12 cellular contexts compared by ENCODE assay signal in the genomic region with DNA sequence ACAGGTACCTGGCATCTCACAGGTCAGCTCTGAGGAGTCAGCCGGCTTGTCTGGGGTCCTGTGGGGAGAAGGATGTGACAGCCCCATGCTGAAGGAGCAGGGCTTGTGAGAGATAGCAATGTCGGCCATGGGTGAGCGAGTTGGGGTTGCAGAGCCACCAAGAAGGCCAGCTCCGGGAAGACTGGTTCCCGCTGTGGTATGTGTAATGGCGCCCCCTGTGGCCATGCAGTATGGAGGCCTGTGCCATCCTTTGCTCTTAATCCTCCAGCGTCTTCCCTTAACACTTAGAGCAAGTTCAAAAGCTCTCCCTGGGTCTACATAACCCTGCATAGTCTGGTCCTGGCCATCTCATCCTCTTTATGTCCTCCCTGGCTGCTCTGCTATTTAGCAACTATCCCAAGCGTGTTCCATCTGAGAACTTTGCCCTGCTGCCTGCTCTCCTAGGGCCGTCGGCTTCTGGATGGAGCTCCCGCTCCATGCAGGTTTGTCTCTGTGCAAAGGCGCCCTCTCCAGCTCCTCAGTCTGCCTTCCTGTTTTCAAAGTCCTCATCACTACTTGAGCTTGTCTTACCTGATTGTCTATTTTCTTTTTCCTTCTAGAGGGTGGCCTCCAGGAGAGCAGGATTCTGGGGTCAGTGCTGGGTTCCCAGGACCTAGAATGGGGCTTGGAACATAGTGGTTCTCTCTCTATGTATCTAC. TPM values are rescaled to one million over a fixed set of nuclear protein-coding genes. Genes with fewer than 3 reads are reported as not detected.
DNase-seq lines count a peak whose midpoint lies in the region; TF ChIP-seq lines count a peak whose summit lies in the region.
"Had no signal": no experiment of that assay in that cellular context is flagged by ENCODE, and none has a peak within 500 bp of the region (broad histone marks: within the 10 kb centered on the region; RNA-seq: fewer than 3 reads in every experiment).

No MANE protein-coding gene starts in this region.

- H3K9me3 Mint-ChIP-seq in MCF 10A (ENCODE audit: unreplicated experiment): peaks cover 7% of the 10 kb centered on the region

- no peaks in the 10 kb centered on the region for H3K27me3 ChIP-seq in mammary epithelial cell (ENCODE audit: insufficient read depth, low read length)
- no peaks in the 10 kb centered on the region for H3K27me3 ChIP-seq in Loucy (ENCODE audit: insufficient read depth, low read length, poor library complexity, severe bottlenecking)
- H3K27me3 ChIP-seq: vagina had no signal

- no peak overlapping the region for H3K4me3 Mint-ChIP-seq in MCF 10A (ENCODE audit: unreplicated experiment)

- H3K4me1 Mint-ChIP-seq in MCF 10A (ENCODE audit: insufficient read depth, unreplicated experiment): no peaks in the 10 kb centered on the region

- WGBS in mammary epithelial cell (ENCODE audit: low coverage, missing lambda C conversion rate): 65% methylated on average over 12 of the region's 12 CpGs

- TF ChIP-seq CTCF in MCF 10A (IDR thresholded peaks at IDR 0.05; ENCODE audit: unreplicated experiment) (peak; percentile 6), mammary epithelial cell (conservative IDR thresholded peaks at IDR 0.05 in 1 of 2, IDR thresholded peaks at IDR 0.05 in 1 of 2; ENCODE audit: extremely low read depth in 1 of 2, insufficient read depth in 1 of 2, low read depth in 1 of 2, low read length in 2 of 2) (peak in 1 of 2 donors; percentile 17), Loucy (conservative IDR thresholded peaks at IDR 0.05; ENCODE audit: low read length) (peak; percentile 54), foreskin fibroblast (IDR thresholded peaks at IDR 0.05; ENCODE audit: low read depth, low read length) (no peak)

- H3K9me3 ChIP-seq in mammary epithelial cell (replicated peaks; ENCODE audit: insufficient read depth, low read length): no peaks in the 10 kb centered on the region
- no peaks in the 10 kb centered on the region for H3K9me3 ChIP-seq in Loucy (ENCODE audit: insufficient read depth, low read depth, low read length)
- H3K9me3 ChIP-seq: esophagus squamous epithelium, vagina had no signal

- H3K36me3 ChIP-seq in mammary epithelial cell (ENCODE audit: insufficient read depth, low read length): no peaks in the 10 kb centered on the region
- H3K36me3 ChIP-seq in Loucy (ENCODE audit: insufficient read depth, low read length): no peaks in the 10 kb centered on the region
- H3K36me3 ChIP-seq: esophagus squamous epithelium, vagina had no signal

- H3K79me2 ChIP-seq in mammary epithelial cell (ENCODE audit: insufficient read depth, low read length) (no peaks in the 10 kb centered on the region), Loucy (ENCODE audit: insufficient read depth, low read length) (no peaks in the 10 kb centered on the region)

- H3K27me3 Mint-ChIP-seq in MCF 10A (ENCODE audit: insufficient read depth, unreplicated experiment): peaks cover 46% of the 10 kb centered on the region

- H3K36me3 Mint-ChIP-seq in MCF 10A (ENCODE audit: insufficient read depth, unreplicated experiment): no peaks in the 10 kb centered on the region

- DNase-seq in MCF 10A (ENCODE audit: unreplicated experiment): peak; percentile 9
- DNase-seq in mammary epithelial cell: no peak
- peak; percentile 4 for DNase-seq in cerebellar cortex (ENCODE audit: low spot score)
- DNase-seq in stimulated activated CD8-positive, alpha-beta memory T cell treated with anti-CD3 and anti-CD28 coated beads, Interleukin-2, amount 100 ng/mL, for 48 hours (ENCODE audit: low read depth in 2 of 2): peak; percentile 11 to 21
- no peak for DNase-seq in NCI-H2081 (lab: John Stamatoyannopoulos, UW)
- DNase-seq in amygdala (lab: John Stamatoyannopoulos, UW): no peak
- DNase-seq in foreskin fibroblast: no peak
- DNase-seq: esophagus squamous epithelium had no signal

- no peak overlapping the region for H3K4me3 ChIP-seq in mammary epithelial cell (replicated peaks in 1 of 3; ENCODE audit: insufficient read depth in 1 of 3, low read depth in 2 of 3, low read length in 3 of 3)
- no peak overlapping the region for H3K4me3 ChIP-seq in Loucy (ENCODE audit: low read length, poor library complexity, severe bottlenecking)
- no peak overlapping the region for H3K4me3 ChIP-seq in foreskin fibroblast (ENCODE audit: low read depth in 1 of 2, low read length in 2 of 2)
- H3K4me3 ChIP-seq: esophagus squamous epithelium, vagina had no signal

- H3K9me2 ChIP-seq in Loucy (replicated peaks; ENCODE audit: low read depth, low read length): no peaks in the 10 kb centered on the region

- H3F3A ChIP-seq in Loucy (ENCODE audit: low read depth): no peaks in the 10 kb centered on the region

- H2AFZ ChIP-seq in mammary epithelial cell (ENCODE audit: low read depth, low read length) (no peak overlapping the region), Loucy (ENCODE audit: low read length) (no peak overlapping the region)

- no peak overlapping the region for H3K27ac ChIP-seq in mammary epithelial cell (ENCODE audit: insufficient read depth, low read depth, low read length)
- H3K27ac ChIP-seq: esophagus squamous epithelium, vagina had no signal

- BruUV-seq in MCF 10A (replicated peaks; lab: Mats Ljungman, UMichigan) (no TSS peak), mammary epithelial cell (replicated peaks; lab: Mats Ljungman, UMichigan) (no TSS peak)

- intact Hi-C loops in MCF 10A (cut with micrococcal nuclease): no loop called here
- intact Hi-C loops in mammary epithelial cell (cut with micrococcal nuclease): no loop called here

- H3K4me1 ChIP-seq in mammary epithelial cell (ENCODE audit: insufficient read depth, low read length) (no peaks in the 10 kb centered on the region), Loucy (ENCODE audit: insufficient read depth, low read length, poor library complexity, severe bottlenecking) (peaks cover 10% of the 10 kb centered on the region)
- H3K4me1 ChIP-seq: esophagus squamous epithelium, vagina had no signal

- H4K20me1 ChIP-seq in mammary epithelial cell (ENCODE audit: insufficient read depth, low read length): no peaks in the 10 kb centered on the region
- H4K20me1 ChIP-seq in Loucy (ENCODE audit: insufficient read depth, low read length, poor library complexity, severe bottlenecking): no peaks in the 10 kb centered on the region

- H3K27ac Mint-ChIP-seq in MCF 10A (ENCODE audit: low read depth, unreplicated experiment): no peak overlapping the region
- H3K27ac Mint-ChIP-seq: activated T-helper 2 cell treated with anti-CD3 and anti-CD28 coated beads, Interferon-gamma antibody, Interleukin-2, Interleukin-4, amounts not matched to agents 10 μg/mL and 5 μg/mL and 100 μg/mL, durations not matched to agents 14 hours and 24 hours and 36 hours had no signal

- POLR2A ChIA-PET in MCF 10A (lab: Yijun Ruan, JAX): no interaction called here

- in situ Hi-C loops in mammary epithelial cell (cut with MboI; ENCODE audit: low sequenced_read_pairs in 2 of 2): no loop called here

- dilution Hi-C loops in mammary epithelial cell (cut with HindIII; ENCODE audit: low sequenced_read_pairs): no loop called here

- CTCF ChIA-PET in MCF 10A (lab: Yijun Ruan, JAX): interaction anchor here (0.6 to 0.8 kb wide), 4 partner anchors 9 to 314 kb away, joined by 3 to 8 read pairs (median 3); no protein-coding TSS in a partner anchor
- CTCF ChIA-PET in mammary epithelial cell (lab: Charles Lee; ENCODE audit: low non-redundant PET): no interaction called here

- no peak overlapping the region for H3K4me2 ChIP-seq in mammary epithelial cell (ENCODE audit: insufficient read depth, low read depth, low read length)
- no peak overlapping the region for H3K4me2 ChIP-seq in Loucy (ENCODE audit: low read depth, low read length, poor library complexity, severe bottlenecking)

- H3K9ac ChIP-seq in mammary epithelial cell (ENCODE audit: insufficient read depth, low read length): no peak overlapping the region
- H3K9ac ChIP-seq in Loucy (ENCODE audit: low read depth, low read length, poor library complexity, severe bottlenecking): no peak overlapping the region

RNA-seq across cellular contexts. Expression of a gene that starts 40.8 kb away (rescaled TPM):
- total RNA-seq in MCF 10A (2022) (not detected in 2 replicates), mammary epithelial cell (not detected)
- not detected for polyA plus RNA-seq in mammary epithelial cell
- polyA minus RNA-seq in mammary epithelial cell: not detected
- total RNA-seq: activated T-helper 2 cell treated with anti-CD3 and anti-CD28 coated beads, Interferon-gamma antibody, Interleukin-2, Interleukin-4, amounts not matched to agents 10 μg/mL and 5 μg/mL and 100 μg/mL, durations not matched to agents 14 hours and 24 hours and 36 hours; esophagus squamous epithelium; mononuclear cell; vagina had no signal

RNA-seq across cellular contexts. Expression of a gene that starts 41.6 kb away (rescaled TPM):
- not detected in 2 replicates for total RNA-seq in MCF 10A (2022)
- total RNA-seq in mammary epithelial cell: not detected
- polyA plus RNA-seq in mammary epithelial cell: not detected
- not detected for polyA minus RNA-seq in mammary epithelial cell
- total RNA-seq: activated T-helper 2 cell treated with anti-CD3 and anti-CD28 coated beads, Interferon-gamma antibody, Interleukin-2, Interleukin-4, amounts not matched to agents 10 μg/mL and 5 μg/mL and 100 μg/mL, durations not matched to agents 14 hours and 24 hours and 36 hours; esophagus squamous epithelium; mononuclear cell; vagina had no signal

RNA-seq across cellular contexts. Expression of a gene that starts 55.5 kb away (rescaled TPM):
- total RNA-seq in MCF 10A (2022): not detected in 2 replicates
- total RNA-seq in mammary epithelial cell: not detected
- polyA plus RNA-seq in mammary epithelial cell: not detected
- polyA minus RNA-seq in mammary epithelial cell: not detected
- total RNA-seq: activated T-helper 2 cell treated with anti-CD3 and anti-CD28 coated beads, Interferon-gamma antibody, Interleukin-2, Interleukin-4, amounts not matched to agents 10 μg/mL and 5 μg/mL and 100 μg/mL, durations not matched to agents 14 hours and 24 hours and 36 hours; esophagus squamous epithelium; mononuclear cell; vagina had no signal

Comparison
In these comparisons a context has a peak if more than half of its experiments do, and no peak if none do; other contexts are left out.
1. DNase-seq: peak in MCF 10A (single experiment), cerebellar cortex (single experiment) and stimulated activated CD8-positive, alpha-beta memory T cell treated with anti-CD3 and anti-CD28 coated beads, Interleukin-2, amount 100 ng/mL, for 48 hours (2 of 2); none in mammary epithelial cell (single experiment), NCI-H2081 (0 of 2), amygdala (0 of 56) and foreskin fibroblast (0 of 2).